In genomic region chr18:2961828-2962227, GRCh38 we compare ENCODE assay signal across 9 cellular contexts. TPM values are rescaled to one million over a fixed set of nuclear protein-coding genes. Genes with fewer than 3 reads are reported as not detected.
DNase-seq lines count a peak whose midpoint lies in the region; ATAC-seq, FAIRE-seq and TF ChIP-seq lines count a peak whose summit lies in the region.
"Had no signal": no experiment of that assay in that cellular context is flagged by ENCODE, and none has a peak within 500 bp of the region (broad histone marks: within the 10 kb centered on the region; RNA-seq: fewer than 3 reads in every experiment).

No MANE protein-coding gene starts in this region.

- H3K9me1 ChIP-seq in K562 (ENCODE audit: control insufficient read depth, insufficient read depth, low read length): no peaks in the 10 kb centered on the region

- TF ChIP-seq CTCF in HL-60 (IDR thresholded peaks at IDR 0.05; ENCODE audit: insufficient read depth, low read length) (no peak), K562 (IDR thresholded peaks at IDR 0.05 in 2 of 3, conservative IDR thresholded peaks at IDR 0.05 in 1 of 3; ENCODE audit: insufficient read depth in 2 of 3, low read depth in 1 of 3, low read length in 3 of 3) (no peak)

- H3K27me3 ChIP-seq in HL-60 (ENCODE audit: insufficient read depth, poor library complexity, severe bottlenecking) (no peaks in the 10 kb centered on the region), K562 (ENCODE audit: control insufficient read depth in 2 of 2, insufficient read depth in 2 of 2, low read length in 2 of 2) (no peaks in the 10 kb centered on the region), mucosa of rectum (ENCODE audit: control insufficient read depth in 2 of 2, insufficient read depth in 2 of 2, low read length in 2 of 2) (no peaks in the 10 kb centered on the region)

- H4K20me1 ChIP-seq in K562 (replicated peaks; ENCODE audit: control insufficient read depth, insufficient read depth, low read length): no peaks in the 10 kb centered on the region

- CTCF ChIA-PET in K562 (lab: Yijun Ruan, JAX; ENCODE audit: low intra/inter-chr PET ratio): no interaction called here

- POLR2A ChIA-PET in K562 (lab: Yijun Ruan, JAX): interaction anchor here (0.7 to 3.3 kb wide), 6 partner anchors 10 to 194 kb away, joined by 3 to 27 read pairs (median 4); no protein-coding TSS in a partner anchor

- intact Hi-C loops in K562 (cut with micrococcal nuclease): no loop called here

- H3K4me1 ChIP-seq in K562 (replicated peaks in 1 of 2; ENCODE audit: control insufficient read depth in 2 of 2, insufficient read depth in 2 of 2, low read length in 2 of 2) (no peaks in the 10 kb centered on the region), mucosa of rectum (ENCODE audit: control insufficient read depth in 2 of 2, insufficient read depth in 2 of 2, low read length in 2 of 2) (peaks cover 10 to 21% of the 10 kb centered on the region in 2 donors)

- H3K36me3 ChIP-seq in K562 (ENCODE audit: control insufficient read depth, insufficient read depth, low read length): peaks cover 31% of the 10 kb centered on the region
- no peaks in the 10 kb centered on the region for H3K36me3 ChIP-seq in mucosa of rectum (ENCODE audit: control insufficient read depth in 2 of 2, insufficient read depth in 2 of 2, low read length in 2 of 2)

- ATAC-seq in K562 (peak; percentile 54; the same call in 2 of the 3 replicates), GM21423 (IDR thresholded peaks at IDR 0.05; ENCODE audit: unreplicated experiment) (no peak)

- FAIRE-seq in K562 (lab: Jason Lieb, UNC): no peak

- 60% methylated on average over 5 of the region's 5 CpGs for WGBS in K562 (ENCODE audit: insufficient coverage, low coverage, missing lambda C conversion rate)

- H2AFZ ChIP-seq in K562 (ENCODE audit: low read depth, low read length): no peak overlapping the region

- no peak for TF ChIP-seq EP300 in K562 (IDR thresholded peaks at IDR 0.05; ENCODE audit: low read length)

- DNase-seq in AG20443 (ENCODE audit: low spot score) (peak; percentile 40), HL-60 (ENCODE audit: low read depth in 1 of 2, low spot score in 1 of 2) (peak in 1 of 2 experiments; percentile 20), K562 (ENCODE audit: extremely low read depth in 1 of 4, low spot score in 3 of 4) (no peak), SKM-1 treated with dmso at 0.1 percent for 144 hours (lab: John Stamatoyannopoulos, UW; ENCODE audit: unreplicated experiment) (no peak), amniotic stem cell (lab: John Stamatoyannopoulos, UW) (no peak), DMS153 treated with DMSO at 0.1 percent for 48 hours (lab: John Stamatoyannopoulos, UW; ENCODE audit: unreplicated experiment) (no peak)

- H3K4me3 ChIP-seq in HL-60 (replicated peaks; ENCODE audit: insufficient read depth, low read length): no peak overlapping the region
- no peak overlapping the region for H3K4me3 ChIP-seq in K562
- no peak overlapping the region for H3K4me3 ChIP-seq in mucosa of rectum (ENCODE audit: low read length in 2 of 2)

- H3K9ac ChIP-seq in K562 (ENCODE audit: insufficient read depth in 1 of 2, low read depth in 2 of 2, low read length in 2 of 2) (no peak overlapping the region), mucosa of rectum (ENCODE audit: low read depth in 1 of 2, low read length in 2 of 2) (no peak overlapping the region)

- TF ChIP-seq POLR2A in K562 (conservative IDR thresholded peaks at IDR 0.05): no peak

- H3K4me2 ChIP-seq in K562 (ENCODE audit: insufficient read depth, low read length): no peak overlapping the region

- no peak for TF ChIP-seq RAD21 in K562 (CRISPR knock-in tag; conservative IDR thresholded peaks at IDR 0.05 in 1 of 2, IDR thresholded peaks at IDR 0.05 in 1 of 2)

- peak overlapping the region; percentile 2; the same call in 1 of the 2 replicates for H3K27ac ChIP-seq in HL-60 (replicated peaks)
- H3K27ac ChIP-seq in K562 (ENCODE audit: extremely low read depth, low read depth, low read length): no peak overlapping the region
- peak overlapping the region; percentile 6 to 73 for H3K27ac ChIP-seq in mucosa of rectum (ENCODE audit: low read depth in 2 of 2, low read length in 2 of 2)
- H3K27ac ChIP-seq: VCaP had no signal

- in situ Hi-C loops in K562 (cut with MboI): no loop called here

- no TSS peak for BruUV-seq in K562 (replicated peaks; lab: Mats Ljungman, UMichigan)

- H3K79me2 ChIP-seq in K562 (ENCODE audit: control insufficient read depth, insufficient read depth, low read length): peaks cover 49% of the 10 kb centered on the region

- H3K9me3 ChIP-seq in K562 (replicated peaks; ENCODE audit: control insufficient read depth, insufficient read depth, low read depth, low read length) (no peaks in the 10 kb centered on the region), mucosa of rectum (ENCODE audit: control insufficient read depth in 2 of 2, low read length in 2 of 2) (no peaks in the 10 kb centered on the region)

TF ChIP-seq in K562, 482 proteins besides CTCF, POLR2A, EP300 and RAD21 (continues in another document):
- TF ChIP-seq SIN3A (IDR thresholded peaks at IDR 0.05; ENCODE audit: borderline replicate concordance in 2 of 2, control insufficient read depth in 1 of 2, low read depth in 2 of 2, low read length in 2 of 2) (no peak), RBM25 (IDR thresholded peaks at IDR 0.05; ENCODE audit: low read depth, low read length, severe bottlenecking) (no peak), ZNF232 (CRISPR knock-in tag; IDR thresholded peaks at IDR 0.05) (no peak), RAD51 (IDR thresholded peaks at IDR 0.05; ENCODE audit: borderline replicate concordance, low read depth) (no peak), USF2 (CRISPR knock-in tag; IDR thresholded peaks at IDR 0.05) (no peak), NCOA1 (IDR thresholded peaks at IDR 0.05; ENCODE audit: low read depth) (no peak), KLF6 (CRISPR knock-in tag; IDR thresholded peaks at IDR 0.05; ENCODE audit: borderline replicate concordance) (no peak)
- TF ChIP-seq, protein P1, sequence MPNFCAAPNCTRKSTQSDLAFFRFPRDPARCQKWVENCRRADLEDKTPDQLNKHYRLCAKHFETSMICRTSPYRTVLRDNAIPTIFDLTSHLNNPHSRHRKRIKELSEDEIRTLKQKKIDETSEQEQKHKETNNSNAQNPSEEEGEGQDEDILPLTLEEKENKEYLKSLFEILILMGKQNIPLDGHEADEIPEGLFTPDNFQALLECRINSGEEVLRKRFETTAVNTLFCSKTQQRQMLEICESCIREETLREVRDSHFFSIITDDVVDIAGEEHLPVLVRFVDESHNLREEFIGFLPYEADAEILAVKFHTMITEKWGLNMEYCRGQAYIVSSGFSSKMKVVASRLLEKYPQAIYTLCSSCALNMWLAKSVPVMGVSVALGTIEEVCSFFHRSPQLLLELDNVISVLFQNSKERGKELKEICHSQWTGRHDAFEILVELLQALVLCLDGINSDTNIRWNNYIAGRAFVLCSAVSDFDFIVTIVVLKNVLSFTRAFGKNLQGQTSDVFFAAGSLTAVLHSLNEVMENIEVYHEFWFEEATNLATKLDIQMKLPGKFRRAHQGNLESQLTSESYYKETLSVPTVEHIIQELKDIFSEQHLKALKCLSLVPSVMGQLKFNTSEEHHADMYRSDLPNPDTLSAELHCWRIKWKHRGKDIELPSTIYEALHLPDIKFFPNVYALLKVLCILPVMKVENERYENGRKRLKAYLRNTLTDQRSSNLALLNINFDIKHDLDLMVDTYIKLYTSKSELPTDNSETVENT (CRISPR knock-in tag; IDR thresholded peaks at IDR 0.05): no peak
- TF ChIP-seq, protein P2, sequence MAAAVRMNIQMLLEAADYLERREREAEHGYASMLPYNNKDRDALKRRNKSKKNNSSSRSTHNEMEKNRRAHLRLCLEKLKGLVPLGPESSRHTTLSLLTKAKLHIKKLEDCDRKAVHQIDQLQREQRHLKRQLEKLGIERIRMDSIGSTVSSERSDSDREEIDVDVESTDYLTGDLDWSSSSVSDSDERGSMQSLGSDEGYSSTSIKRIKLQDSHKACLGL (CRISPR knock-in tag; IDR thresholded peaks at IDR 0.05; ENCODE audit: borderline replicate concordance, poor library complexity, severe bottlenecking): no peak
- TF ChIP-seq, protein P3, sequence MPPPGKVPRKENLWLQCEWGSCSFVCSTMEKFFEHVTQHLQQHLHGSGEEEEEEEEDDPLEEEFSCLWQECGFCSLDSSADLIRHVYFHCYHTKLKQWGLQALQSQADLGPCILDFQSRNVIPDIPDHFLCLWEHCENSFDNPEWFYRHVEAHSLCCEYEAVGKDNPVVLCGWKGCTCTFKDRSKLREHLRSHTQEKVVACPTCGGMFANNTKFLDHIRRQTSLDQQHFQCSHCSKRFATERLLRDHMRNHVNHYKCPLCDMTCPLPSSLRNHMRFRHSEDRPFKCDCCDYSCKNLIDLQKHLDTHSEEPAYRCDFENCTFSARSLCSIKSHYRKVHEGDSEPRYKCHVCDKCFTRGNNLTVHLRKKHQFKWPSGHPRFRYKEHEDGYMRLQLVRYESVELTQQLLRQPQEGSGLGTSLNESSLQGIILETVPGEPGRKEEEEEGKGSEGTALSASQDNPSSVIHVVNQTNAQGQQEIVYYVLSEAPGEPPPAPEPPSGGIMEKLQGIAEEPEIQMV (tag; conservative IDR thresholded peaks at IDR 0.05; ENCODE audit: low read depth): no peak

RNA-seq across cellular contexts. Expression of gene LPIN2, which starts 51.1 kb away (rescaled TPM):
- 45.6 and 69.6 TPM in 2 replicates for total RNA-seq in K562 (2011; cell fraction: chromatin; rRNA removed; ENCODE audit: low replicate concordance)
- total RNA-seq in K562 (2011; cell fraction: nucleolus; rRNA removed): 29.0 and 29.5 TPM in 2 replicates
- total RNA-seq in K562 (2011; cell fraction: nucleoplasm; rRNA removed): 35.7 and 37.3 TPM in 2 replicates
- total RNA-seq in K562 (2014; rRNA removed) (21.0 and 23.3 TPM in 2 replicates), K562 (2014; rRNA removed; fragmentation: Illumina TruSeq; extraction: Trizol) (20.6 and 23.5 TPM in 2 replicates), K562 (2015; rRNA removed; fragmentation: Illumina TruSeq; extraction: Trizol) (24.3 and 25.3 TPM in 2 replicates), K562 (2021) (26.1 and 31.7 TPM in 2 replicates)
- polyA plus RNA-seq in K562 (2011; rRNA removed) (33.2 and 34.8 TPM in 2 replicates), K562 (2014; fragmentation: Illumina TruSeq; extraction: Trizol) (24.2 and 30.3 TPM in 2 replicates), K562 (2014; fragmentation: Nextera tagmentation; extraction: Ambion mirVana) (1 to 10 TPM; 5.2 to 7.6 TPM), K562 (2014; rRNA removed) (23.0 and 24.6 TPM in 2 replicates)
- polyA plus RNA-seq in K562 (2011; cell fraction: cytosol; rRNA removed): 17.2 and 25.7 TPM in 2 replicates
- 37.4 and 44.9 TPM in 2 replicates for polyA plus RNA-seq in K562 (2011; cell fraction: nucleus; rRNA removed)
- polyA plus RNA-seq in K562 (2012): 18.3 and 28.4 TPM in 2 replicates
- polyA minus RNA-seq in K562 (2011; rRNA and poly(A)+ RNA removed): 41.5 and 47.0 TPM in 2 replicates
- 22.2 and 22.3 TPM in 2 replicates for polyA minus RNA-seq in K562 (2011; cell fraction: cytosol; rRNA and poly(A)+ RNA removed)
- polyA minus RNA-seq in K562 (2011; cell fraction: nucleus; rRNA and poly(A)+ RNA removed): 20.3 and 39.2 TPM in 2 replicates
